Comparison of ENCODE assay signal across 8 cellular contexts in the genomic region with DNA sequence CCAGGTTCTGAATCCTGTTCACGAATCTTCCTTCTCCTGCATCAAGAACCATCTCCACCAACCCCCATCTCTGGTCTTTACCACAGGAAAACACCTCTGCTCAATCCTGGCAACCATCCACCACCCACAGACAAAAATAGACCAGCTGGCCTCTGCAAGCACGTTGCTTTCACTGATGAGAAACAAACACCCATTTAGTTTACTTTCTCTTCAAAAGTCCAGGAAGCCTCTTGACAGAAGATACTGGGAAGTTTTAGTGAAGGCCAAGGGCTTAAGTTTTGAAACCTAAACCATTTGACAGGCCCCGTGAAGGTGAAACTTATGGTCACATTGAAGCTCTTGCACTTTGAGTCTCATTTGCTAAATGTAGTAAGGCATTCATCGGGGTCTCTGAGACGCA.
A peak's percentile ranks its signal among the peaks of the same experiment; 100 is the strongest.
DNase-seq lines count a peak whose midpoint lies in the region; ATAC-seq lines count a peak whose summit lies in the region.

No MANE protein-coding gene starts in this region.

- H3K27ac Mint-ChIP-seq in activated CD4-positive, alpha-beta memory T cell treated with anti-CD3 and anti-CD28 coated beads, Interleukin-2, amount 10 ng/mL, durations not matched to agents 7 days and 5 days: no peak overlapping the region

- ATAC-seq in GM18502 (IDR thresholded peaks at IDR 0.05; ENCODE audit: poor library complexity, unreplicated experiment) (peak; percentile 51), HG03103 (IDR thresholded peaks at IDR 0.05; ENCODE audit: low read depth, unreplicated experiment) (peak; percentile 43), left lobe of liver (peak; percentile 45), left colon (no peak)

- peaks cover 30% of the 10 kb centered on the region for H3K4me1 Mint-ChIP-seq in activated CD4-positive, alpha-beta memory T cell treated with anti-CD3 and anti-CD28 coated beads, Interleukin-2, amount 10 ng/mL, durations not matched to agents 7 days and 5 days

- H3K36me3 Mint-ChIP-seq in activated CD4-positive, alpha-beta memory T cell treated with anti-CD3 and anti-CD28 coated beads, Interleukin-2, amount 10 ng/mL, durations not matched to agents 7 days and 5 days (ENCODE audit: low read depth): peaks cover 3% of the 10 kb centered on the region

- DNase-seq in A172 (ENCODE audit: low spot score) (peak; percentile 77), left lobe of liver (ENCODE audit: low spot score) (peak; percentile 62), left colon (no peak), NCI-H146 treated with DMSO at 0.1 percent for 48 hours (lab: John Stamatoyannopoulos, UW; ENCODE audit: unreplicated experiment) (no peak)
- peak; percentile 20 for DNase-seq in activated CD4-positive, alpha-beta memory T cell treated with anti-CD3 and anti-CD28 coated beads, Interleukin-2, amount 10 ng/mL, durations not matched to agents 7 days and 5 days
- no peak for DNase-seq in stimulated activated CD8-positive, alpha-beta memory T cell treated with anti-CD3 and anti-CD28 coated beads, Interleukin-4, amount 100 ng/mL, for 48 hours

- no peaks in the 10 kb centered on the region for H3K27me3 Mint-ChIP-seq in activated CD4-positive, alpha-beta memory T cell treated with anti-CD3 and anti-CD28 coated beads, Interleukin-2, amount 10 ng/mL, durations not matched to agents 7 days and 5 days

- H3K9me3 Mint-ChIP-seq in activated CD4-positive, alpha-beta memory T cell treated with anti-CD3 and anti-CD28 coated beads, Interleukin-2, amount 10 ng/mL, durations not matched to agents 7 days and 5 days: no peaks in the 10 kb centered on the region

- H3K4me3 Mint-ChIP-seq in activated CD4-positive, alpha-beta memory T cell treated with anti-CD3 and anti-CD28 coated beads, Interleukin-2, amount 10 ng/mL, durations not matched to agents 7 days and 5 days: no peak overlapping the region

- POLR2A ChIA-PET in activated CD4-positive, alpha-beta memory T cell treated with anti-CD3 and anti-CD28 coated beads, Interleukin-2, amount 10 ng/mL, durations not matched to agents 7 days and 5 days (lab: Charles Lee): interaction anchor here (0.9 to 1.3 kb wide), 2 partner anchors 49 to 123 kb away, joined by 3 read pairs; a partner anchor contains a TSS

- CTCF ChIA-PET in activated CD4-positive, alpha-beta memory T cell treated with anti-CD3 and anti-CD28 coated beads, Interleukin-2, amount 10 ng/mL, durations not matched to agents 7 days and 5 days (lab: Charles Lee): interaction anchor here (1.8 kb wide), 1 partner anchor 293 kb away, joined by 7 read pairs; no protein-coding TSS in a partner anchor

- intact Hi-C loops in left colon (cut with DNase I, micrococcal nuclease): no loop called here

Comparison
In these comparisons a context has a peak if more than half of its experiments do, and no peak if none do; other contexts are left out.
1. DNase-seq: peak in A172 (single experiment), activated CD4-positive, alpha-beta memory T cell treated with anti-CD3 and anti-CD28 coated beads, Interleukin-2, amount 10 ng/mL, durations not matched to agents 7 days and 5 days (single experiment) and left lobe of liver (single experiment); none in left colon (0 of 2), NCI-H146 treated with DMSO at 0.1 percent for 48 hours (single experiment) and stimulated activated CD8-positive, alpha-beta memory T cell treated with anti-CD3 and anti-CD28 coated beads, Interleukin-4, amount 100 ng/mL, for 48 hours (single experiment).